In genomic region chr19:45092747-45093678, GRCh38 we compare ENCODE assay signal across 8 cellular contexts. TPM values are rescaled to one million over a fixed set of nuclear protein-coding genes. Genes with fewer than 3 reads are reported as not detected.
DNase-seq lines count a peak whose midpoint lies in the region; ATAC-seq and TF ChIP-seq lines count a peak whose summit lies in the region.

Gene PPP1R37, plus strand, starts transcription at chr19:45093179. Its CDS starts 147 bp downstream, at chr19:45093326.

- intact Hi-C loops in activated T-helper 1 cell treated with anti-CD3 and anti-CD28 coated beads, Interleukin-12 subunit alpha, Interleukin-12 subunit beta, Interleukin-2, Interleukin-4 antibody, amounts not matched to agents 30 ng/mL and 10 ng/mL and 1 ng/mL, durations not matched to agents 14 hours and 24 hours and 36 hours (cut with micrococcal nuclease) = loop anchor here (1.0 to 5.0 kb wide), 8 partner anchors 24 to 624 kb away; partner anchors contain the start of genes CLASRP, POLR1G, PPP1R13L and TOMM40

- H3K4me3 Mint-ChIP-seq in activated T-helper 1 cell treated with anti-CD3 and anti-CD28 coated beads, Interleukin-12 subunit alpha, Interleukin-12 subunit beta, Interleukin-2, Interleukin-4 antibody, amounts not matched to agents 30 ng/mL and 10 ng/mL and 1 ng/mL, durations not matched to agents 14 hours and 24 hours and 36 hours = peak within 1 kb of the TSS; percentile 84
- peak within 1 kb of the TSS; percentile 95 to 99 (median 98) for H3K4me3 Mint-ChIP-seq in naive B cell
- peak within 1 kb of the TSS; percentile 94 for H3K4me3 Mint-ChIP-seq in stimulated activated effector memory CD8-positive, alpha-beta T cell treated with anti-CD3 and anti-CD28 coated beads, Interleukin-12 subunit alpha, Interleukin-12 subunit beta, amount 100 ng/mL, for 72 hours

- TF ChIP-seq CTCF in LNCaP clone FGC (IDR thresholded peaks at IDR 0.05; ENCODE audit: control insufficient read depth, extremely low read depth, insufficient read depth) = no peak

- H3K9me3 Mint-ChIP-seq in activated T-helper 1 cell treated with anti-CD3 and anti-CD28 coated beads, Interleukin-12 subunit alpha, Interleukin-12 subunit beta, Interleukin-2, Interleukin-4 antibody, amounts not matched to agents 30 ng/mL and 10 ng/mL and 1 ng/mL, durations not matched to agents 14 hours and 24 hours and 36 hours = peaks cover 3% of the 10 kb centered on the region
- peaks cover 0 to 2% (median 0%) of the 10 kb centered on the region in 7 donors for H3K9me3 Mint-ChIP-seq in naive B cell
- no peaks in the 10 kb centered on the region for H3K9me3 Mint-ChIP-seq in stimulated activated effector memory CD8-positive, alpha-beta T cell treated with anti-CD3 and anti-CD28 coated beads, Interleukin-12 subunit alpha, Interleukin-12 subunit beta, amount 100 ng/mL, for 72 hours

- peak; percentile 99 for DNase-seq in DMS53 (lab: John Stamatoyannopoulos, UW)
- DNase-seq in LNCaP clone FGC (ENCODE audit: low read depth) = peak; percentile 81
- DNase-seq in RPMI8226 = peak; percentile 95
- DNase-seq in activated T-helper 1 cell treated with anti-CD3 and anti-CD28 coated beads, Interleukin-12 subunit alpha, Interleukin-12 subunit beta, Interleukin-2, Interleukin-4 antibody, amounts not matched to agents 30 ng/mL and 10 ng/mL and 1 ng/mL, durations not matched to agents 14 hours and 24 hours and 36 hours (ENCODE audit: low spot score) = peak; percentile 92
- peak; percentile 97 for DNase-seq in fibroblast of gingiva (ENCODE audit: low read depth)
- peak; percentile 90 for DNase-seq in naive B cell
- peak; percentile 77 to 94 for DNase-seq in stimulated activated effector memory CD8-positive, alpha-beta T cell treated with anti-CD3 and anti-CD28 coated beads, Interleukin-12 subunit alpha, Interleukin-12 subunit beta, amount 100 ng/mL, for 72 hours (ENCODE audit: low spot score in 2 of 2)

- no peaks in the 10 kb centered on the region for H3K27me3 Mint-ChIP-seq in activated T-helper 1 cell treated with anti-CD3 and anti-CD28 coated beads, Interleukin-12 subunit alpha, Interleukin-12 subunit beta, Interleukin-2, Interleukin-4 antibody, amounts not matched to agents 30 ng/mL and 10 ng/mL and 1 ng/mL, durations not matched to agents 14 hours and 24 hours and 36 hours (ENCODE audit: insufficient read depth)
- no peaks in the 10 kb centered on the region for H3K27me3 Mint-ChIP-seq in naive B cell

- peaks cover 18% of the 10 kb centered on the region for H3K36me3 Mint-ChIP-seq in activated T-helper 1 cell treated with anti-CD3 and anti-CD28 coated beads, Interleukin-12 subunit alpha, Interleukin-12 subunit beta, Interleukin-2, Interleukin-4 antibody, amounts not matched to agents 30 ng/mL and 10 ng/mL and 1 ng/mL, durations not matched to agents 14 hours and 24 hours and 36 hours (ENCODE audit: low read depth)
- peaks cover 0 to 4% of the 10 kb centered on the region in 2 donors for H3K36me3 Mint-ChIP-seq in naive B cell
- H3K36me3 Mint-ChIP-seq in stimulated activated effector memory CD8-positive, alpha-beta T cell treated with anti-CD3 and anti-CD28 coated beads, Interleukin-12 subunit alpha, Interleukin-12 subunit beta, amount 100 ng/mL, for 72 hours = peaks cover 78% of the 10 kb centered on the region

- H3K4me1 Mint-ChIP-seq in activated T-helper 1 cell treated with anti-CD3 and anti-CD28 coated beads, Interleukin-12 subunit alpha, Interleukin-12 subunit beta, Interleukin-2, Interleukin-4 antibody, amounts not matched to agents 30 ng/mL and 10 ng/mL and 1 ng/mL, durations not matched to agents 14 hours and 24 hours and 36 hours (ENCODE audit: low read depth) = peaks cover 46% of the 10 kb centered on the region
- peaks cover 56 to 73% (median 62%) of the 10 kb centered on the region in 3 donors for H3K4me1 Mint-ChIP-seq in naive B cell
- H3K4me1 Mint-ChIP-seq in stimulated activated effector memory CD8-positive, alpha-beta T cell treated with anti-CD3 and anti-CD28 coated beads, Interleukin-12 subunit alpha, Interleukin-12 subunit beta, amount 100 ng/mL, for 72 hours = peaks cover 70% of the 10 kb centered on the region

- peak within 1 kb of the TSS; percentile 80 for H3K4me3 ChIP-seq in LNCaP clone FGC (ENCODE audit: low read depth, low read length)

- ATAC-seq in GM21786 (IDR thresholded peaks at IDR 0.05; ENCODE audit: unreplicated experiment) (peak; percentile 49), naive B cell (ENCODE audit: low read depth in 2 of 2) (peak; percentile 68 to 72)
- ATAC-seq in stimulated activated effector memory CD8-positive, alpha-beta T cell treated with anti-CD3 and anti-CD28 coated beads, Interleukin-12 subunit alpha, Interleukin-12 subunit beta, amount 100 ng/mL, for 72 hours = peak; percentile 81

- H3K27ac Mint-ChIP-seq in activated T-helper 1 cell treated with anti-CD3 and anti-CD28 coated beads, Interleukin-12 subunit alpha, Interleukin-12 subunit beta, Interleukin-2, Interleukin-4 antibody, amounts not matched to agents 30 ng/mL and 10 ng/mL and 1 ng/mL, durations not matched to agents 14 hours and 24 hours and 36 hours = peak within 1 kb of the TSS; percentile 97
- H3K27ac Mint-ChIP-seq in naive B cell = peak within 1 kb of the TSS; percentile 98 to 99 (median 98)
- H3K27ac Mint-ChIP-seq in stimulated activated effector memory CD8-positive, alpha-beta T cell treated with anti-CD3 and anti-CD28 coated beads, Interleukin-12 subunit alpha, Interleukin-12 subunit beta, amount 100 ng/mL, for 72 hours = peak within 1 kb of the TSS; percentile 100

RNA-seq across cellular contexts. Expression of gene PPP1R37, which starts in this region (rescaled TPM):
- total RNA-seq in activated T-helper 1 cell treated with anti-CD3 and anti-CD28 coated beads, Interleukin-12 subunit alpha, Interleukin-12 subunit beta, Interleukin-2, Interleukin-4 antibody, amounts not matched to agents 30 ng/mL and 10 ng/mL and 1 ng/mL, durations not matched to agents 14 hours and 24 hours and 36 hours = 20.4 and 20.5 TPM in 2 replicates
- 1 to 10 TPM in 1 of 6 donors, under 1 TPM in 4, not detected in 1; 0.20 to 1.4 (median 0.32) TPM for polyA plus RNA-seq in naive B cell (ENCODE audit: low read depth in 6 of 6)

Comparison
In these comparisons a context has a peak if more than half of its experiments do, and no peak if none do; other contexts are left out.
1. Peak in every context shown above with its lines: DNase-seq, ATAC-seq and H3K4me3 ChIP-seq.